8 cellular contexts compared by ENCODE assay signal in genomic region chr3:30631237-30631961, GRCh38. TPM values are rescaled to one million over a fixed set of nuclear protein-coding genes. Genes with fewer than 3 reads are reported as not detected.
DNase-seq lines count a peak whose midpoint lies in the region; FAIRE-seq and TF ChIP-seq lines count a peak whose summit lies in the region.

No MANE protein-coding gene starts in this region.

- 75% methylated on average over 8 of the region's 8 CpGs for WGBS in suprapubic skin

- H3K27ac ChIP-seq in suprapubic skin: peak overlapping the region; percentile 68

- no peaks in the 10 kb centered on the region for H3K9me3 ChIP-seq in suprapubic skin

- DNase-seq in activated gamma-delta T cell treated with Interleukin-2 at 50 U/mL for 16 hours: peak; percentile 40
- DNase-seq in activated gamma-delta T cell (lab: John Stamatoyannopoulos, UW): no peak
- peak; percentile 47 for DNase-seq in activated CD4-positive, alpha-beta T cell treated with anti-CD3 and anti-CD28 coated beads, Interleukin-2, amount 50 U/mL, for 1 hour
- peak; percentile 55 for DNase-seq in fibroblast of pulmonary artery (ENCODE audit: low read depth)
- DNase-seq in suprapubic skin (ENCODE audit: low spot score in 2 of 2): no peak
- DNase-seq in HEK293T (ENCODE audit: extremely low spot score): no peak
- DNase-seq in midbrain (lab: John Stamatoyannopoulos, UW): no peak
- DNase-seq in frontal cortex (ENCODE audit: low spot score in 2 of 2): no peak

- POLR2A ChIA-PET in HEK293T (lab: Yijun Ruan, JAX): no interaction called here

- TF ChIP-seq EP300 in suprapubic skin (IDR thresholded peaks at IDR 0.05): no peak

- no peak for TF ChIP-seq POLR2A in suprapubic skin (IDR thresholded peaks at IDR 0.05)

- H3K36me3 ChIP-seq in suprapubic skin: no peaks in the 10 kb centered on the region

- no peak overlapping the region for H3K4me3 ChIP-seq in fibroblast of pulmonary artery (replicated peaks; ENCODE audit: low read depth, low read length)
- no peak overlapping the region for H3K4me3 ChIP-seq in suprapubic skin

- peaks cover 97% of the 10 kb centered on the region for H3K4me1 ChIP-seq in suprapubic skin

- no peaks in the 10 kb centered on the region for H3K27me3 ChIP-seq in suprapubic skin

- FAIRE-seq in frontal cortex (lab: Jason Lieb, UNC): no peak

- CTCF ChIA-PET in HEK293T (lab: Yijun Ruan, JAX): interaction anchor here (0.6 kb wide), 1 partner anchor 161 kb away, joined by 3 read pairs; no protein-coding TSS in a partner anchor

- TF ChIP-seq CTCF in fibroblast of pulmonary artery (IDR thresholded peaks at IDR 0.05; ENCODE audit: low read length, missing control alignments): no peak
- TF ChIP-seq CTCF in suprapubic skin (IDR thresholded peaks at IDR 0.05): no peak

TF ChIP-seq in HEK293T, 16 proteins besides CTCF, POLR2A, EP300 and RAD21:
- TF ChIP-seq SP1 (IDR thresholded peaks at IDR 0.05) (no peak), L3MBTL2 (conservative IDR thresholded peaks at IDR 0.05) (no peak), BHLHE40 (IDR thresholded peaks at IDR 0.05; ENCODE audit: borderline replicate concordance) (no peak), LEF1 (IDR thresholded peaks at IDR 0.05; ENCODE audit: borderline replicate concordance) (no peak), FOXM1 (IDR thresholded peaks at IDR 0.05; ENCODE audit: borderline replicate concordance) (no peak), FOXK2 (IDR thresholded peaks at IDR 0.05) (no peak), FOXA1 (IDR thresholded peaks at IDR 0.05) (no peak), ELF4 (IDR thresholded peaks at IDR 0.05) (no peak), ARNT (IDR thresholded peaks at IDR 0.05) (no peak), CTBP1 (IDR thresholded peaks at IDR 0.05; ENCODE audit: borderline replicate concordance) (no peak), PKNOX1 (IDR thresholded peaks at IDR 0.05) (no peak), SUZ12 (IDR thresholded peaks at IDR 0.05) (no peak), HDGF (IDR thresholded peaks at IDR 0.05; ENCODE audit: borderline replicate concordance) (no peak), TARDBP (IDR thresholded peaks at IDR 0.05) (no peak), ZNF384 (IDR thresholded peaks at IDR 0.05) (no peak), NFRKB (IDR thresholded peaks at IDR 0.05) (no peak)

RNA-seq across cellular contexts. Expression of gene TGFBR2, which starts 25.0 kb away (rescaled TPM):
- total RNA-seq in suprapubic skin: 10 to 100 TPM; 63.7 to 84.3 (median 83.3) TPM
- total RNA-seq in frontal cortex: 4.5 TPM

Comparison
In these comparisons a context has a peak if more than half of its experiments do, and no peak if none do; other contexts are left out.
1. DNase-seq: peak in activated gamma-delta T cell treated with Interleukin-2 at 50 U/mL for 16 hours (single experiment), activated CD4-positive, alpha-beta T cell treated with anti-CD3 and anti-CD28 coated beads, Interleukin-2, amount 50 U/mL, for 1 hour (single experiment) and fibroblast of pulmonary artery (single experiment); none in activated gamma-delta T cell (single experiment), suprapubic skin (0 of 2), HEK293T (single experiment), midbrain (single experiment) and frontal cortex (0 of 2).
2. RNA of gene TGFBR2, which starts 25.0 kb away (total RNA-seq): 63.7 to 84.3 TPM in suprapubic skin; 4.5 TPM in frontal cortex (single experiment); every median in the first group is over 10 times any median in the second.